19 cellular contexts compared by ENCODE assay signal in genomic region chr10:12391191-12391590, GRCh38. TPM values are rescaled to one million over a fixed set of nuclear protein-coding genes. Genes with fewer than 3 reads are reported as not detected.
DNase-seq lines count a peak whose midpoint lies in the region; ATAC-seq and TF ChIP-seq lines count a peak whose summit lies in the region.
"Had no signal": no experiment of that assay in that cellular context is flagged by ENCODE, and none has a peak within 500 bp of the region (broad histone marks: within the 10 kb centered on the region; RNA-seq: fewer than 3 reads in every experiment).

No MANE protein-coding gene starts in this region.

- intact Hi-C loops in esophagus muscularis mucosa (cut with DNase I), result no loop called here

- peak overlapping the region; percentile 83; the same call in 1 of the 2 replicates for H3K4me2 ChIP-seq in BLaER1

- H4K20me1 ChIP-seq in BLaER1, result peaks cover 23% of the 10 kb centered on the region

- no peak for TF ChIP-seq POLR2A in esophagus muscularis mucosa (IDR thresholded peaks at IDR 0.05; ENCODE audit: low read depth)

- WGBS in esophagus muscularis mucosa, result 23% methylated on average over 6 of the region's 6 CpGs

- H3K27ac ChIP-seq in BLaER1 (no peak overlapping the region), esophagus muscularis mucosa (replicated peaks in 1 of 4) (peak overlapping the region; percentile 6 to 65 (median 34)), foreskin keratinocyte (no peak overlapping the region)
- H3K27ac ChIP-seq: C4-2B, lower lobe of right lung, SJSA1 had no signal

- no peak for ATAC-seq in HG03460 (IDR thresholded peaks at IDR 0.05; ENCODE audit: unreplicated experiment)
- no peak for ATAC-seq in foreskin keratinocyte
- no peak for ATAC-seq in HG02623 (IDR thresholded peaks at IDR 0.05; ENCODE audit: unreplicated experiment)

- TF ChIP-seq CTCF in esophagus muscularis mucosa (IDR thresholded peaks at IDR 0.05) (no peak), foreskin keratinocyte (conservative IDR thresholded peaks at IDR 0.05) (no peak)

- no peak overlapping the region for H3K9ac ChIP-seq in BLaER1
- no peak overlapping the region for H3K9ac ChIP-seq in adipocyte (ENCODE audit: low read length)

- H3K36me3 ChIP-seq in BLaER1, result peaks cover 4% of the 10 kb centered on the region; the same call in 1 of the 2 replicates
- H3K36me3 ChIP-seq in adipocyte (ENCODE audit: control insufficient read depth, insufficient read depth, low read length, severe bottlenecking), result no peaks in the 10 kb centered on the region
- no peaks in the 10 kb centered on the region for H3K36me3 ChIP-seq in esophagus muscularis mucosa
- H3K36me3 ChIP-seq: lower lobe of right lung, SJSA1 had no signal

- peak; percentile 30 for DNase-seq in adipocyte (ENCODE audit: low read depth)
- no peak for DNase-seq in esophagus muscularis mucosa (ENCODE audit: extremely low spot score)
- DNase-seq in putamen (ENCODE audit: low spot score), result peak; percentile 32
- no peak for DNase-seq in SW480 (ENCODE audit: low spot score)
- DNase-seq in foreskin keratinocyte, result no peak
- DNase-seq: ACHN; activated CD4-positive, alpha-beta T cell treated with anti-CD3 and anti-CD28 coated beads, Interleukin-2, amount 10 ng/mL, durations not matched to agents 7 days and 5 days; Calu3; EL; islet precursor cell; lower lobe of right lung; NCI-H2081 treated with DMSO at 0.1 percent for 48 hours; nucleus accumbens; T-helper 2 cell had no signal

- H3K27me3 ChIP-seq in BLaER1 (no peaks in the 10 kb centered on the region), adipocyte (replicated peaks; ENCODE audit: control insufficient read depth, insufficient read depth, low read length) (no peaks in the 10 kb centered on the region), esophagus muscularis mucosa (no peaks in the 10 kb centered on the region), foreskin keratinocyte (peaks cover 13% of the 10 kb centered on the region)
- H3K27me3 ChIP-seq: SJSA1 had no signal

- no peak for TF ChIP-seq EP300 in esophagus muscularis mucosa (IDR thresholded peaks at IDR 0.05)

- H3K9me3 ChIP-seq in BLaER1 (no peaks in the 10 kb centered on the region), adipocyte (ENCODE audit: control insufficient read depth, low read length) (no peaks in the 10 kb centered on the region), esophagus muscularis mucosa (no peaks in the 10 kb centered on the region)
- H3K9me3 ChIP-seq: lower lobe of right lung, SJSA1 had no signal

- peaks cover 45% of the 10 kb centered on the region for H3K4me1 ChIP-seq in BLaER1
- peaks cover 22% of the 10 kb centered on the region for H3K4me1 ChIP-seq in adipocyte (ENCODE audit: control insufficient read depth, insufficient read depth, low read length)
- H3K4me1 ChIP-seq in esophagus muscularis mucosa, result peaks cover 18 to 47% (median 31%) of the 10 kb centered on the region in 4 donors
- no peaks in the 10 kb centered on the region for H3K4me1 ChIP-seq in foreskin keratinocyte
- H3K4me1 ChIP-seq: SJSA1 had no signal

- no peak overlapping the region for H3K4me3 ChIP-seq in BLaER1
- H3K4me3 ChIP-seq in adipocyte (ENCODE audit: low read length), result peak overlapping the region; percentile 22
- H3K4me3 ChIP-seq in esophagus muscularis mucosa, result no peak overlapping the region
- H3K4me3 ChIP-seq: lower lobe of right lung, SJSA1 had no signal

RNA-seq across cellular contexts. Expression of gene CAMK1D, which starts 41.8 kb away (rescaled TPM):
- 10 to 100 TPM in 2 of 4 donors, 1 to 10 TPM in 2; 8.4 to 15.4 (median 11.3) TPM for total RNA-seq in esophagus muscularis mucosa
- total RNA-seq in foreskin keratinocyte, result 0.53 and 0.75 TPM in 2 replicates
- polyA plus RNA-seq in foreskin keratinocyte, result 0.26 and 0.46 TPM in 2 replicates

Comparison
In these comparisons a context has a peak if more than half of its experiments do, and no peak if none do; other contexts are left out.
1. H3K27ac ChIP-seq: peak in esophagus muscularis mucosa (4 of 4); none in BLaER1 (single experiment) and foreskin keratinocyte (single experiment).
2. DNase-seq: peak in adipocyte (single experiment) and putamen (single experiment); none in esophagus muscularis mucosa (single experiment), SW480 (single experiment) and foreskin keratinocyte (0 of 2).